ENCODE assay signal across 12 cellular contexts in genomic region chr2:42969231-42970150, GRCh38.
DNase-seq lines count a peak whose midpoint lies in the region; ATAC-seq, FAIRE-seq and TF ChIP-seq lines count a peak whose summit lies in the region.
"Had no signal": no experiment of that assay in that cellular context is flagged by ENCODE, and none has a peak within 500 bp of the region (broad histone marks: within the 10 kb centered on the region; RNA-seq: fewer than 3 reads in every experiment).

No MANE protein-coding gene starts in this region.

- H3K79me1 ChIP-seq in H1 (ENCODE audit: low read depth, low read length), result no peaks in the 10 kb centered on the region

- H4K5ac ChIP-seq in H1 (ENCODE audit: insufficient read length, low read depth, low read length), result no peak overlapping the region

- no peak overlapping the region for H3K56ac ChIP-seq in H1 (replicated peaks; ENCODE audit: insufficient read length, low read depth, low read length)

- intact Hi-C loops in lower leg skin (cut with DNase I; ENCODE audit: low total_unique reads), result loop anchor here (10.0 kb wide), 1 partner anchor 255 kb away; the partner anchor contains the start of gene ZFP36L2
- intact Hi-C loops in esophagus squamous epithelium (cut with DNase I), result loop anchor here (10.0 kb wide), 1 partner anchor 255 kb away; the partner anchor contains the start of gene ZFP36L2

- H3K4ac ChIP-seq in H1 (replicated peaks; ENCODE audit: insufficient read length, low read depth, low read length), result no peak overlapping the region

- H3K79me2 ChIP-seq in H1 (ENCODE audit: control insufficient read depth in 1 of 2, insufficient read depth in 2 of 2, low read length in 2 of 2) (no peaks in the 10 kb centered on the region), osteoblast (ENCODE audit: insufficient read depth, low read length) (no peaks in the 10 kb centered on the region)

- TF ChIP-seq POLR2A in H1 (IDR thresholded peaks at IDR 0.05; ENCODE audit: control extremely low read depth in 1 of 2, low read depth in 2 of 2, low read length in 2 of 2) (no peak), lower leg skin (IDR thresholded peaks at IDR 0.05) (no peak), esophagus squamous epithelium (IDR thresholded peaks at IDR 0.05) (no peak)

- no peak overlapping the region for H2AFZ ChIP-seq in H1 (ENCODE audit: low read length)
- H2AFZ ChIP-seq in osteoblast (ENCODE audit: low read length), result no peak overlapping the region

- no peak overlapping the region for H2BK120ac ChIP-seq in H1 (replicated peaks; ENCODE audit: low read depth, low read length)

- H4K20me1 ChIP-seq in H1 (replicated peaks in 1 of 2; ENCODE audit: control insufficient read depth in 1 of 2, insufficient read depth in 2 of 2, low read length in 2 of 2) (no peaks in the 10 kb centered on the region), osteoblast (ENCODE audit: insufficient read depth, low read length) (no peaks in the 10 kb centered on the region)

- H3K14ac ChIP-seq in H1 (ENCODE audit: insufficient read length), result no peak overlapping the region

- H3K4me3 ChIP-seq in H1 (ENCODE audit: extremely low read depth in 1 of 4, insufficient read depth in 2 of 4, low read depth in 3 of 4, low read length in 4 of 4) (no peak overlapping the region), osteoblast (ENCODE audit: insufficient read depth, low read length) (peak overlapping the region; percentile 2), lower leg skin (ENCODE audit: low read depth, poor library complexity, severe bottlenecking) (no peak overlapping the region), esophagus squamous epithelium (no peak overlapping the region)

- H3K27me3 ChIP-seq in H1 (replicated peaks in 1 of 4; ENCODE audit: control insufficient read depth in 3 of 4, extremely low read depth in 1 of 4, insufficient read depth in 3 of 4, low read length in 3 of 4) (peaks cover 0 to 2% (median 0%) of the 10 kb centered on the region in 4 experiments; a peak in 2 of 7 replicates), osteoblast (ENCODE audit: insufficient read depth, low read length) (no peaks in the 10 kb centered on the region), esophagus squamous epithelium (no peaks in the 10 kb centered on the region)

- H2BK5ac ChIP-seq in H1 (ENCODE audit: low read depth, low read length), result no peak overlapping the region

- no peak overlapping the region for H3K4me2 ChIP-seq in H1 (ENCODE audit: insufficient read depth in 1 of 2, low read depth in 2 of 2, low read length in 2 of 2)
- H3K4me2 ChIP-seq in osteoblast (ENCODE audit: insufficient read depth, low read length), result peak overlapping the region; percentile 42

- no peak for FAIRE-seq in H1 (lab: Jason Lieb, UNC)
- FAIRE-seq: small intestine had no signal

- H3K4me1 ChIP-seq in H1 (replicated peaks in 1 of 4; ENCODE audit: control insufficient read depth in 3 of 4, insufficient read depth in 4 of 4, low read length in 3 of 4) (peaks cover 0 to 5% (median under 1%) of the 10 kb centered on the region in 4 experiments; a peak in 3 of 7 replicates), osteoblast (ENCODE audit: insufficient read depth, low read length) (peaks cover 61% of the 10 kb centered on the region), esophagus squamous epithelium (peaks cover under 1 to 47% (median 6%) of the 10 kb centered on the region in 3 donors)

- H2BK20ac ChIP-seq in H1 (ENCODE audit: low read length), result no peak overlapping the region

- TF ChIP-seq EP300 in H1 (IDR thresholded peaks at IDR 0.05; ENCODE audit: borderline replicate concordance in 1 of 2, low read depth in 2 of 2, low read length in 2 of 2), result no peak

- H3K27ac ChIP-seq in H1 (ENCODE audit: low read depth, low read length), result no peak overlapping the region; the same call in 1 of the 2 replicates
- peak overlapping the region; percentile 82 for H3K27ac ChIP-seq in osteoblast (ENCODE audit: low read depth, low read length)
- peak overlapping the region in 2 of 4 donors; percentile 9 to 23 for H3K27ac ChIP-seq in esophagus squamous epithelium

- H3K9ac ChIP-seq in H1 (replicated peaks in 1 of 4; ENCODE audit: extremely low read depth in 1 of 4, low read depth in 3 of 4, low read length in 3 of 4), result no peak overlapping the region

- no peak for ATAC-seq in HG03460 (IDR thresholded peaks at IDR 0.05; ENCODE audit: unreplicated experiment)

- H3K23ac ChIP-seq in H1 (ENCODE audit: insufficient read length), result no peak overlapping the region

- POLR2A ChIA-PET in H1 (lab: Charles Lee; ENCODE audit: partially characterized antibody), result interaction anchor here (1.0 kb wide), 1 partner anchor 11 kb away, joined by 3 read pairs; no protein-coding TSS in a partner anchor

- H4K91ac ChIP-seq in H1 (replicated peaks; ENCODE audit: insufficient read length, low read length), result no peak overlapping the region

- H3K23me2 ChIP-seq in H1 (ENCODE audit: low read depth, low read length), result no peaks in the 10 kb centered on the region

- WGBS in H1 (ENCODE audit: extremely low coverage in 1 of 2, insufficient coverage in 1 of 2, insufficient read length in 1 of 2, insufficient replicate concordance in 2 of 2, low coverage in 1 of 2, low lambda C conversion rate in 2 of 2, missing lambda C conversion rate in 1 of 2), 2 experiments, result 77% methylated on average over 10 of the region's 12 CpGs; no CpG with 5 or more reads in 1 of the 2 experiments
- WGBS in lower leg skin, 2 donors, result 65 to 72% methylated on average over 12 of the region's 12 CpGs
- WGBS in esophagus squamous epithelium, 2 donors, result 70 to 77% methylated on average over 8 of the region's 12 CpGs

- no peaks in the 10 kb centered on the region for H3K36me3 ChIP-seq in H1 (ENCODE audit: control insufficient read depth in 2 of 4, insufficient read depth in 4 of 4, low read length in 3 of 4)
- H3K36me3 ChIP-seq in osteoblast (ENCODE audit: insufficient read depth, low read length), result no peaks in the 10 kb centered on the region
- H3K36me3 ChIP-seq in esophagus squamous epithelium, result no peaks in the 10 kb centered on the region

- CTCF ChIA-PET in H1 (lab: Charles Lee; ENCODE audit: partially characterized antibody), result interaction anchor here (0.6 to 1.6 kb wide), 5 partner anchors 41 to 515 kb away, joined by 3 to 6 read pairs (median 3); no protein-coding TSS in a partner anchor

- no peak overlapping the region for H4K8ac ChIP-seq in H1 (ENCODE audit: extremely low read depth, insufficient read depth, low read length)

- H2BK12ac ChIP-seq in H1 (ENCODE audit: low read depth, low read length), result no peak overlapping the region

- no peak overlapping the region for H2AK5ac ChIP-seq in H1 (ENCODE audit: low read depth, low read length)

- H3K18ac ChIP-seq in H1 (ENCODE audit: extremely low read depth, low read length), result no peak overlapping the region

- 0 out of 2 replicates have a peak overlapping the region, but pooled peaks have one; percentile 81 for H2BK15ac ChIP-seq in H1 (ENCODE audit: low read length)

- DNase-seq in AG08396 (ENCODE audit: low spot score) (peak; percentile 74), NCI-H226 (peak; percentile 81), H1 (ENCODE audit: low read depth in 1 of 2, low spot score in 2 of 2) (no peak), osteoblast (ENCODE audit: insufficient read length, low spot score, missing footprints) (peak; percentile 95), lower leg skin (ENCODE audit: low spot score in 2 of 2) (no peak), NCI-H69 (lab: John Stamatoyannopoulos, UW) (no peak), esophagus squamous epithelium (lab: John Stamatoyannopoulos, UW) (no peak)
- DNase-seq: activated naive CD4-positive, alpha-beta T cell; erythroblast; NCI-H1694 treated with DMSO at 0.1 percent for 48 hours; small intestine had no signal

- TF ChIP-seq CTCF in H1 (IDR thresholded peaks at IDR 0.05; ENCODE audit: control extremely low read depth in 1 of 3, insufficient read depth in 1 of 3, low read depth in 1 of 3, low read length in 3 of 3) (no peak), osteoblast (IDR thresholded peaks at IDR 0.05; ENCODE audit: extremely low read depth, low read depth, low read length) (no peak), lower leg skin (IDR thresholded peaks at IDR 0.05) (no peak), esophagus squamous epithelium (IDR thresholded peaks at IDR 0.05) (no peak)

- TF ChIP-seq RAD21 in H1 (IDR thresholded peaks at IDR 0.05 in 1 of 2, conservative IDR thresholded peaks at IDR 0.05 in 1 of 2; ENCODE audit: low read depth in 2 of 2, low read length in 2 of 2), result no peak

- H3K9me3 ChIP-seq in H1 (ENCODE audit: insufficient read depth in 2 of 2, low read depth in 1 of 2, low read length in 1 of 2), result peaks cover 0 to 3% of the 10 kb centered on the region in 2 experiments; a peak in 1 of 4 replicates
- no peaks in the 10 kb centered on the region for H3K9me3 ChIP-seq in osteoblast (ENCODE audit: low read depth, low read length)
- H3K9me3 ChIP-seq in esophagus squamous epithelium, result no peaks in the 10 kb centered on the region

TF ChIP-seq in H1, 55 proteins besides CTCF, POLR2A, EP300 and RAD21:
- TF ChIP-seq CHD2 (IDR thresholded peaks at IDR 0.05; ENCODE audit: low read length) (no peak), YY1 (IDR thresholded peaks at IDR 0.05; ENCODE audit: low read depth, low read length) (no peak), KDM5A (IDR thresholded peaks at IDR 0.05; ENCODE audit: low read length) (no peak), GABPA (IDR thresholded peaks at IDR 0.05; ENCODE audit: borderline replicate concordance, insufficient read depth, low read length) (no peak), POLR2AphosphoS5 (IDR thresholded peaks at IDR 0.05; ENCODE audit: low read depth, low read length) (no peak), SAP30 (IDR thresholded peaks at IDR 0.05; ENCODE audit: insufficient read depth, insufficient replicate concordance, low read length) (no peak), JUN (IDR thresholded peaks at IDR 0.05; ENCODE audit: low read depth, low read length) (no peak), TAF1 (IDR thresholded peaks at IDR 0.05; ENCODE audit: low read depth, low read length) (no peak), E2F6 (IDR thresholded peaks at IDR 0.05) (no peak), RNF2 (IDR thresholded peaks at IDR 0.05; ENCODE audit: borderline replicate concordance, low read depth, low read length, missing control alignments, poor library complexity, severe bottlenecking) (no peak), PHF8 (conservative IDR thresholded peaks at IDR 0.05; ENCODE audit: low read depth, low read length) (no peak), ASH2L (IDR thresholded peaks at IDR 0.05; ENCODE audit: low read length) (no peak), JUND (IDR thresholded peaks at IDR 0.05; ENCODE audit: low read length) (no peak)

Comparison
In these comparisons a context has a peak if more than half of its experiments do, and no peak if none do; other contexts are left out.
1. DNase-seq: peak in AG08396 (single experiment), NCI-H226 (single experiment) and osteoblast (single experiment); none in H1 (0 of 2), lower leg skin (0 of 2), NCI-H69 (single experiment) and esophagus squamous epithelium (single experiment).